In genomic region chr3:171704002-171704401, GRCh38 we compare ENCODE assay signal across 8 cellular contexts.
DNase-seq lines count a peak whose midpoint lies in the region; ATAC-seq and TF ChIP-seq lines count a peak whose summit lies in the region.

No MANE protein-coding gene starts in this region.

- no peak for ATAC-seq in HG02884 (IDR thresholded peaks at IDR 0.05; ENCODE audit: unreplicated experiment)

- no peak overlapping the region for H3K27ac ChIP-seq in sigmoid colon

- TF ChIP-seq POLR2A in sigmoid colon (IDR thresholded peaks at IDR 0.05), result no peak

- no peak for TF ChIP-seq EP300 in Ishikawa (IDR thresholded peaks at IDR 0.05; ENCODE audit: borderline replicate concordance)
- TF ChIP-seq EP300 in sigmoid colon (IDR thresholded peaks at IDR 0.05), result no peak

- H3K4me1 ChIP-seq in sigmoid colon, result no peaks in the 10 kb centered on the region

- peaks cover 0 to 5% (median 3%) of the 10 kb centered on the region in 4 donors for H3K9me3 ChIP-seq in sigmoid colon

- intact Hi-C loops in sigmoid colon (cut with DNase I), result loop anchor here (5.0 kb wide), 1 partner anchor 128 kb away; no protein-coding TSS in a partner anchor

- no peaks in the 10 kb centered on the region for H3K27me3 ChIP-seq in sigmoid colon

- peak; percentile 67 for TF ChIP-seq RAD21 in Ishikawa (IDR thresholded peaks at IDR 0.05; ENCODE audit: low read depth)

- peak; percentile 37 for DNase-seq in activated CD4-positive, alpha-beta T cell treated with anti-CD3 and anti-CD28 coated beads for 48 hours
- DNase-seq in activated CD4-positive, alpha-beta T cell treated with anti-CD3 and anti-CD28 coated beads for 1 hour, result no peak
- peak; percentile 49 for DNase-seq in SW480 (ENCODE audit: low spot score)
- DNase-seq in fibroblast of the conjunctiva (ENCODE audit: low read depth), result peak; percentile 29
- DNase-seq in stromal cell of bone marrow (ENCODE audit: low read depth), result peak; percentile 16
- DNase-seq in sigmoid colon, result no peak

- H3K36me3 ChIP-seq in sigmoid colon, result peaks cover 0 to 6% (median 0%) of the 10 kb centered on the region in 4 donors

- no peak overlapping the region for H3K4me3 ChIP-seq in sigmoid colon

- TF ChIP-seq CTCF in sigmoid colon (IDR thresholded peaks at IDR 0.05), result peak in 1 of 4 experiments; percentile 25

- WGBS in sigmoid colon, 2 donors, result 17 to 41% methylated on average over 2 of the region's 2 CpGs

TF ChIP-seq in Ishikawa, 13 proteins besides CTCF, POLR2A, EP300 and RAD21:
- TF ChIP-seq EGR1 (IDR thresholded peaks at IDR 0.05) (no peak), REST (IDR thresholded peaks at IDR 0.05; ENCODE audit: low read depth) (no peak), TCF12 (IDR thresholded peaks at IDR 0.05; ENCODE audit: low read depth) (no peak), TEAD4 (IDR thresholded peaks at IDR 0.05) (no peak), MAX (IDR thresholded peaks at IDR 0.05) (no peak), ZBTB7A (IDR thresholded peaks at IDR 0.05; ENCODE audit: low read depth) (no peak), CREB1 (IDR thresholded peaks at IDR 0.05; ENCODE audit: low read depth) (no peak), CEBPB (IDR thresholded peaks at IDR 0.05) (no peak), FOXM1 (IDR thresholded peaks at IDR 0.05; ENCODE audit: borderline replicate concordance, low read depth) (no peak), TAF1 (IDR thresholded peaks at IDR 0.05; ENCODE audit: low read depth) (no peak), USF1 (IDR thresholded peaks at IDR 0.05) (no peak)

Comparison
In these comparisons a context has a peak if more than half of its experiments do, and no peak if none do; other contexts are left out.
1. DNase-seq: peak in activated CD4-positive, alpha-beta T cell treated with anti-CD3 and anti-CD28 coated beads for 48 hours (single experiment), SW480 (single experiment), fibroblast of the conjunctiva (single experiment) and stromal cell of bone marrow (single experiment); none in activated CD4-positive, alpha-beta T cell treated with anti-CD3 and anti-CD28 coated beads for 1 hour (single experiment) and sigmoid colon (single experiment).